In the genomic region with DNA sequence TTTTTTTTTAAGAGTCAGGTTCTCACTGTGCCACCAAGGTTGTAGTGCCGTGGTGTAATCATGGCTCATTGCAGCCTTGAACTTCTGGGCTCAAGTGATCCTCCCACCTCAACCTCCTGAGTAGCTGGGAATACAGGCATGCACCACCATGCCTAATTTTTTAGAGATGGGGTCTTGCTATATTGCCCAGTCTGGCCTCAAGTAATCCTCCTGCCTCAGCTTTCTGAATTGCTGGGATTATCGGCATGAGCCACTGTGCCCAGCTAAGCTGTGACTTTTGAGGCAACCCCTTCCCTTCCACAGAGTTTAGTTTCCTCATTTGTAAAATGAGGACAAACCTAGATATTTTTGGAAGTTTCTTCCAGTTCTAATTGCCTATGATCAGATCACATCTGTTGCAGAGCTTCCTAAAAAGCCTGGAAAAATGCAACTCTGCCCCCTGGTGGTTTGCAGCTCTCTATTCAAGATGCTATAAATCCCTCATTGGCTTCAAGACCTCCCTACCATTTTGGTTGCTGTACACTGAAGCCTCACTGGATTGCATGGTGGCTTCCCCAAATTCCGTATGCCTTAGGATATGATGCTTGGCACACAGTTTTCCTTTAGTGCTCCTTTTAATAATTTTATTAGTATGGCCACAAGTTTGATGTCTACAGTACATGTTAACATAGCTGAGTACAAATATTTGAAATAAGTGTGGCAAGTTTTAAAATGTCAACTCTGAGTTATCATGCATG, we compare ENCODE assay signal across 8 cellular contexts. TPM values are rescaled to one million over a fixed set of nuclear protein-coding genes. Genes with fewer than 3 reads are reported as not detected.
A peak's percentile ranks its signal among the peaks of the same experiment; 100 is the strongest.
DNase-seq lines count a peak whose midpoint lies in the region; ATAC-seq and TF ChIP-seq lines count a peak whose summit lies in the region.

No MANE protein-coding gene starts in this region.

- H3K4me3 ChIP-seq in MM.1S (ENCODE audit: low read length) (no peak overlapping the region), SK-N-MC (no peak overlapping the region), heart left ventricle (no peak overlapping the region), psoas muscle (no peak overlapping the region)

- H3K9ac ChIP-seq in MM.1S (ENCODE audit: low read length) (no peak overlapping the region), SK-N-MC (ENCODE audit: insufficient read length) (no peak overlapping the region)

- H2AFZ ChIP-seq in MM.1S (ENCODE audit: low read length), result no peak overlapping the region

- DNase-seq in DMS79 (lab: John Stamatoyannopoulos, UW), result peak; percentile 50
- peak; percentile 64 for DNase-seq in MM.1S
- DNase-seq in SK-N-MC (ENCODE audit: low read depth, low spot score), result peak; percentile 73
- DNase-seq in activated naive CD4-positive, alpha-beta T cell treated with anti-CD3 and anti-CD28 coated beads, Interleukin-2, amount 50 U/mL, for 16 hours, result peak; percentile 61
- DNase-seq in heart left ventricle, result peak in 4 of 5 donors; percentile 57 to 69 (median 60)
- DNase-seq in psoas muscle, result peak; percentile 54 to 58

- H3K9me3 ChIP-seq in MM.1S (replicated peaks; ENCODE audit: insufficient read depth, low read length), result no peaks in the 10 kb centered on the region
- no peaks in the 10 kb centered on the region for H3K9me3 ChIP-seq in SK-N-MC (ENCODE audit: low read depth, low read length)
- H3K9me3 ChIP-seq in heart left ventricle, result no peaks in the 10 kb centered on the region
- H3K9me3 ChIP-seq in psoas muscle, result no peaks in the 10 kb centered on the region

- no peaks in the 10 kb centered on the region; the same call in 1 of the 2 replicates for H3K79me2 ChIP-seq in MM.1S (ENCODE audit: low read length)

- H3F3A ChIP-seq in MM.1S (ENCODE audit: insufficient read depth, low read length), result no peaks in the 10 kb centered on the region

- H3K27ac ChIP-seq in MM.1S (ENCODE audit: low read length) (no peak overlapping the region), SK-N-MC (no peak overlapping the region), heart left ventricle (no peak overlapping the region), psoas muscle (no peak overlapping the region)

- TF ChIP-seq CTCF in MM.1S (IDR thresholded peaks at IDR 0.05; ENCODE audit: low read length), result peak; percentile 84
- TF ChIP-seq CTCF in heart left ventricle (IDR thresholded peaks at IDR 0.05), result peak; percentile 55 to 79 (median 68)
- TF ChIP-seq CTCF in psoas muscle (IDR thresholded peaks at IDR 0.05), result peak; percentile 71

- 93 to 98% (median 95%) methylated on average over 3 of the region's 3 CpGs for WGBS in heart left ventricle, 4 donors
- 95 to 100% (median 96%) methylated on average over 3 of the region's 3 CpGs for WGBS in psoas muscle, 3 donors

- H3K27me3 ChIP-seq in MM.1S (replicated peaks; ENCODE audit: insufficient read depth, low read length) (no peaks in the 10 kb centered on the region), heart left ventricle (no peaks in the 10 kb centered on the region), psoas muscle (ENCODE audit: insufficient read depth in 3 of 3, low read length in 2 of 3) (no peaks in the 10 kb centered on the region)

- no peaks in the 10 kb centered on the region for H3K4me1 ChIP-seq in MM.1S (ENCODE audit: low read length)
- H3K4me1 ChIP-seq in heart left ventricle, result peaks cover 0 to 12% (median 2%) of the 10 kb centered on the region in 12 donors
- no peaks in the 10 kb centered on the region for H3K4me1 ChIP-seq in psoas muscle

- H3K36me3 ChIP-seq in MM.1S (replicated peaks; ENCODE audit: insufficient read depth, low read length) (peaks cover 4% of the 10 kb centered on the region; the same call in 1 of the 2 replicates), SK-N-MC (ENCODE audit: insufficient read depth, low read length) (peaks cover 33% of the 10 kb centered on the region; the same call in 1 of the 2 replicates), heart left ventricle (peaks cover 0 to 97% (median 78%) of the 10 kb centered on the region in 9 donors), psoas muscle (ENCODE audit: insufficient read depth in 1 of 2, low read depth in 1 of 2) (peaks cover 7 to 94% of the 10 kb centered on the region in 2 donors)

- H3K9me2 ChIP-seq in MM.1S (replicated peaks; ENCODE audit: insufficient read depth, low read length), result no peaks in the 10 kb centered on the region

- H3K4me2 ChIP-seq in MM.1S (ENCODE audit: low read depth, low read length), result no peak overlapping the region

- intact Hi-C loops in heart left ventricle (cut with DNase I) (loop anchor here (1.0 to 10.0 kb wide), 7 partner anchors 328 to 518 kb away; partner anchors contain the start of genes SYT17 (in 1 of the 10) and TMC7 (in 1 of the 10)), psoas muscle (cut with DNase I) (loop anchor here (2.0 to 5.0 kb wide), 3 partner anchors 335 to 416 kb away; partner anchors contain the start of gene SYT17 (in 1 of the 2))

- no peak for TF ChIP-seq POLR2A in heart left ventricle (IDR thresholded peaks at IDR 0.05)

- H4K20me1 ChIP-seq in MM.1S (ENCODE audit: insufficient read depth, low read length), result no peaks in the 10 kb centered on the region

- ATAC-seq in heart left ventricle, result peak in 3 of 4 donors; percentile 63 to 72 (median 65)
- peak; percentile 39 to 78 (median 60) for ATAC-seq in psoas muscle
- ATAC-seq in GM21526 (IDR thresholded peaks at IDR 0.05; ENCODE audit: low FRiP score, unreplicated experiment), result no peak
- no peak for ATAC-seq in GM21381 (IDR thresholded peaks at IDR 0.05; ENCODE audit: unreplicated experiment)

RNA-seq across cellular contexts. Expression of gene GDE1, which starts 19.3 kb away (rescaled TPM):
- total RNA-seq in heart left ventricle (100 to 1,000 TPM in 5 of 9 donors, 10 to 100 TPM in 4; 77.7 to 134 (median 109) TPM), psoas muscle (10 to 100 TPM; 50.0 to 66.3 (median 54.4) TPM)
- polyA plus RNA-seq in heart left ventricle (10 to 100 TPM; 53.3 to 80.9 TPM), psoas muscle (10 to 100 TPM; 30.8 to 90.1 (median 51.2) TPM)

RNA-seq across cellular contexts. Expression of gene CCP110, which starts 21.2 kb away (rescaled TPM):
- total RNA-seq in heart left ventricle, result 10 to 100 TPM in 3 of 9 donors, 1 to 10 TPM in 6; 5.6 to 13.5 (median 8.7) TPM
- 1 to 10 TPM; 3.1 to 5.3 TPM for polyA plus RNA-seq in heart left ventricle
- total RNA-seq in psoas muscle, result 10 to 100 TPM in 1 of 4 donors, 1 to 10 TPM in 3; 4.9 to 10.9 (median 7.0) TPM
- polyA plus RNA-seq in psoas muscle, result 10 to 100 TPM in 1 of 3 donors, 1 to 10 TPM in 2; 4.4 to 16.1 (median 4.8) TPM

RNA-seq across cellular contexts. Expression of gene VPS35L, which starts 52.9 kb away (rescaled TPM):
- total RNA-seq in heart left ventricle (10 to 100 TPM; 20.6 to 47.3 (median 27.0) TPM), psoas muscle (10 to 100 TPM; 27.8 to 34.6 (median 32.4) TPM)
- polyA plus RNA-seq in heart left ventricle (10 to 100 TPM; 13.7 to 17.8 TPM), psoas muscle (10 to 100 TPM; 12.6 to 20.2 (median 13.6) TPM)

Comparison
In these comparisons a context has a peak if more than half of its experiments do, and no peak if none do; other contexts are left out.
1. ATAC-seq: peak in heart left ventricle (3 of 4) and psoas muscle (4 of 4); none in GM21526 (single experiment) and GM21381 (single experiment).
2. Peak in every context shown above with its lines, with median percentiles within 50 percentile points of each other: DNase-seq and CTCF ChIP-seq.